1 cellular context compared by ENCODE assay signal in genomic region chr14:104650981-104651875, GRCh38.
TF ChIP-seq lines count a peak whose summit lies in the region.

No MANE protein-coding gene starts in this region.

TF ChIP-seq in A549, 52 proteins besides CTCF, POLR2A, EP300 and RAD21:
- TF ChIP-seq RFX5 (IDR thresholded peaks at IDR 0.05) (no peak), SMC3 (IDR thresholded peaks at IDR 0.05) (no peak), CBX2 (IDR thresholded peaks at IDR 0.05; ENCODE audit: borderline replicate concordance, low read depth) (no peak), ZNF302 (CRISPR knock-in tag; IDR thresholded peaks at IDR 0.05) (no peak), MAZ (IDR thresholded peaks at IDR 0.05; ENCODE audit: borderline replicate concordance, low read depth, low read length) (no peak), HDAC2 (IDR thresholded peaks at IDR 0.05) (no peak), HOXB13 (CRISPR knock-in tag; IDR thresholded peaks at IDR 0.05; ENCODE audit: low read depth) (no peak), EHMT2 (IDR thresholded peaks at IDR 0.05; ENCODE audit: low read depth) (no peak), HMGXB4 (CRISPR knock-in tag; IDR thresholded peaks at IDR 0.05; ENCODE audit: borderline replicate concordance) (no peak), FOSB (CRISPR knock-in tag; IDR thresholded peaks at IDR 0.05) (no peak), NR3C1 (IDR thresholded peaks at IDR 0.05) (no peak), JUN (IDR thresholded peaks at IDR 0.05) (no peak), E2F6 (IDR thresholded peaks at IDR 0.05; ENCODE audit: borderline replicate concordance, low read depth) (no peak), FOSL2 (IDR thresholded peaks at IDR 0.05) (no peak), FOSL2 (CRISPR knock-in tag; IDR thresholded peaks at IDR 0.05) (no peak), BHLHE40 (IDR thresholded peaks at IDR 0.05; ENCODE audit: low read depth, low read length) (no peak), NFE2L2 (conservative IDR thresholded peaks at IDR 0.05; ENCODE audit: low read length) (no peak), ZSCAN20 (CRISPR knock-in tag; IDR thresholded peaks at IDR 0.05) (no peak), TP53 (CRISPR knock-in tag; IDR thresholded peaks at IDR 0.05) (no peak), MAX (IDR thresholded peaks at IDR 0.05) (no peak), JUNB (IDR thresholded peaks at IDR 0.05) (no peak)
